Comparison of ENCODE assay signal across 8 cellular contexts in genomic region chr3:36729204-36730056, GRCh38. TPM values are rescaled to one million over a fixed set of nuclear protein-coding genes. Genes with fewer than 3 reads are reported as not detected.
DNase-seq lines count a peak whose midpoint lies in the region; ATAC-seq and TF ChIP-seq lines count a peak whose summit lies in the region.

No MANE protein-coding gene starts in this region.

- H3K27me3 Mint-ChIP-seq in activated T-helper 2 cell treated with anti-CD3 and anti-CD28 coated beads, Interferon-gamma antibody, Interleukin-2, Interleukin-4, amounts not matched to agents 10 μg/mL and 5 μg/mL and 100 μg/mL, durations not matched to agents 14 hours and 24 hours and 36 hours (ENCODE audit: low read depth), result peaks cover 8% of the 10 kb centered on the region

- intact Hi-C loops in gastrocnemius medialis (cut with DNase I; ENCODE audit: low total_unique reads), result loop anchor here (1.0 to 10.0 kb wide), 3 partner anchors 140 to 485 kb away; no protein-coding TSS in a partner anchor
- intact Hi-C loops in activated T-helper 2 cell treated with anti-CD3 and anti-CD28 coated beads, Interferon-gamma antibody, Interleukin-2, Interleukin-4, amounts not matched to agents 10 μg/mL and 5 μg/mL and 100 μg/mL, durations not matched to agents 14 hours and 24 hours and 36 hours (cut with micrococcal nuclease), result loop anchor here (1.0 kb wide), 2 partner anchors 140 to 229 kb away; no protein-coding TSS in a partner anchor

- H3K9me3 ChIP-seq in BE2C (no peaks in the 10 kb centered on the region), cardiac muscle cell (ENCODE audit: low read depth) (no peaks in the 10 kb centered on the region), gastrocnemius medialis (no peaks in the 10 kb centered on the region)

- H3K4me3 Mint-ChIP-seq in activated T-helper 2 cell treated with anti-CD3 and anti-CD28 coated beads, Interferon-gamma antibody, Interleukin-2, Interleukin-4, amounts not matched to agents 10 μg/mL and 5 μg/mL and 100 μg/mL, durations not matched to agents 14 hours and 24 hours and 36 hours (ENCODE audit: low read depth), result no peak overlapping the region

- peak; percentile 55 for ATAC-seq in GM18519 (IDR thresholded peaks at IDR 0.05; ENCODE audit: low FRiP score, unreplicated experiment)
- ATAC-seq in gastrocnemius medialis, result no peak
- no peak for ATAC-seq in HG02571 (IDR thresholded peaks at IDR 0.05; ENCODE audit: unreplicated experiment)

- H3K27ac ChIP-seq in VCaP, result peak overlapping the region; percentile 47
- H3K27ac ChIP-seq in cardiac muscle cell, result no peak overlapping the region
- H3K27ac ChIP-seq in gastrocnemius medialis, result no peak overlapping the region

- H3K36me3 Mint-ChIP-seq in activated T-helper 2 cell treated with anti-CD3 and anti-CD28 coated beads, Interferon-gamma antibody, Interleukin-2, Interleukin-4, amounts not matched to agents 10 μg/mL and 5 μg/mL and 100 μg/mL, durations not matched to agents 14 hours and 24 hours and 36 hours (ENCODE audit: low read depth), result no peaks in the 10 kb centered on the region

- TF ChIP-seq CTCF in BE2C (IDR thresholded peaks at IDR 0.05; ENCODE audit: low read depth, low read length) (peak; percentile 61), VCaP (conservative IDR thresholded peaks at IDR 0.05) (peak; percentile 93), cardiac muscle cell (IDR thresholded peaks at IDR 0.05; ENCODE audit: low read depth, low read length) (peak; percentile 73), gastrocnemius medialis (IDR thresholded peaks at IDR 0.05 in 4 of 5, conservative IDR thresholded peaks at IDR 0.05 in 1 of 5) (peak in 4 of 5 experiments; percentile 49 to 72 (median 57))

- TF ChIP-seq POLR2A in gastrocnemius medialis (IDR thresholded peaks at IDR 0.05), result no peak

- no peak for DNase-seq in BE2C
- DNase-seq in M059J (ENCODE audit: low read depth), result peak; percentile 46
- peak; percentile 48 to 73 for DNase-seq in cardiac muscle cell (ENCODE audit: low read depth in 1 of 2, low spot score in 1 of 2)
- no peak for DNase-seq in gastrocnemius medialis
- DNase-seq in activated T-helper 2 cell treated with anti-CD3 and anti-CD28 coated beads, Interferon-gamma antibody, Interleukin-2, Interleukin-4, amounts not matched to agents 10 μg/mL and 5 μg/mL and 100 μg/mL, durations not matched to agents 14 hours and 24 hours and 36 hours (ENCODE audit: low spot score), result no peak

- H3K4me1 ChIP-seq in BE2C (no peaks in the 10 kb centered on the region), cardiac muscle cell (ENCODE audit: low read depth) (peaks cover 21% of the 10 kb centered on the region), gastrocnemius medialis (peaks cover 7 to 9% of the 10 kb centered on the region in 2 donors)

- no peak overlapping the region for H3K4me3 ChIP-seq in BE2C (ENCODE audit: low read depth, low read length)
- no peak overlapping the region for H3K4me3 ChIP-seq in cardiac muscle cell
- no peak overlapping the region for H3K4me3 ChIP-seq in gastrocnemius medialis

- no peaks in the 10 kb centered on the region for H3K4me1 Mint-ChIP-seq in activated T-helper 2 cell treated with anti-CD3 and anti-CD28 coated beads, Interferon-gamma antibody, Interleukin-2, Interleukin-4, amounts not matched to agents 10 μg/mL and 5 μg/mL and 100 μg/mL, durations not matched to agents 14 hours and 24 hours and 36 hours (ENCODE audit: low read depth)

- no peaks in the 10 kb centered on the region for H3K9me3 Mint-ChIP-seq in activated T-helper 2 cell treated with anti-CD3 and anti-CD28 coated beads, Interferon-gamma antibody, Interleukin-2, Interleukin-4, amounts not matched to agents 10 μg/mL and 5 μg/mL and 100 μg/mL, durations not matched to agents 14 hours and 24 hours and 36 hours

- H3K27ac Mint-ChIP-seq in activated T-helper 2 cell treated with anti-CD3 and anti-CD28 coated beads, Interferon-gamma antibody, Interleukin-2, Interleukin-4, amounts not matched to agents 10 μg/mL and 5 μg/mL and 100 μg/mL, durations not matched to agents 14 hours and 24 hours and 36 hours, result no peak overlapping the region

- in situ Hi-C loops in gastrocnemius medialis (cut with MboI; ENCODE audit: low sequenced_read_pairs in 4 of 4), result loop anchor here (5.0 to 25.0 kb wide), 6 partner anchors 135 to 483 kb away; no protein-coding TSS in a partner anchor

- H3K27me3 ChIP-seq in BE2C (no peaks in the 10 kb centered on the region), cardiac muscle cell (no peaks in the 10 kb centered on the region), gastrocnemius medialis (no peaks in the 10 kb centered on the region)

- H3K36me3 ChIP-seq in BE2C, result no peaks in the 10 kb centered on the region
- H3K36me3 ChIP-seq in cardiac muscle cell, result no peaks in the 10 kb centered on the region
- no peaks in the 10 kb centered on the region for H3K36me3 ChIP-seq in gastrocnemius medialis

RNA-seq across cellular contexts. Expression of gene DCLK3, which starts 34.9 kb away (rescaled TPM):
- polyA plus RNA-seq in BE2C (2012; ENCODE audit: insufficient read depth, insufficient read length, low read depth), result 0.26 TPM
- not detected in 2 replicates for total RNA-seq in M059J (2014; rRNA removed; shearing (Covaris generic))
- 0.07 and 0.15 TPM in 2 replicates for total RNA-seq in cardiac muscle cell
- polyA plus RNA-seq in cardiac muscle cell, result 0.62 TPM in 1 of 2 replicates, not detected in the other
- total RNA-seq in gastrocnemius medialis, result under 1 TPM; 0.10 to 0.55 (median 0.47) TPM
- total RNA-seq in activated T-helper 2 cell treated with anti-CD3 and anti-CD28 coated beads, Interferon-gamma antibody, Interleukin-2, Interleukin-4, amounts not matched to agents 10 μg/mL and 5 μg/mL and 100 μg/mL, durations not matched to agents 14 hours and 24 hours and 36 hours, result not detected in 2 replicates

Comparison
In these comparisons a context has a peak if more than half of its experiments do, and no peak if none do; other contexts are left out.
1. DNase-seq: peak in M059J (single experiment) and cardiac muscle cell (2 of 2); none in BE2C (single experiment), gastrocnemius medialis (0 of 2) and activated T-helper 2 cell treated with anti-CD3 and anti-CD28 coated beads, Interferon-gamma antibody, Interleukin-2, Interleukin-4, amounts not matched to agents 10 μg/mL and 5 μg/mL and 100 μg/mL, durations not matched to agents 14 hours and 24 hours and 36 hours (single experiment).
2. Peak in every context shown above with its lines, with median percentiles within 50 percentile points of each other: CTCF ChIP-seq.